1 cellular context compared by ENCODE assay signal in genomic region chr16:2197765-2198164, GRCh38.
TF ChIP-seq lines count a peak whose summit lies in the region.

No MANE protein-coding gene starts in this region.

TF ChIP-seq in GM23338, 12 proteins besides CTCF, POLR2A, EP300 and RAD21 (continued from another document):
- no peak for TF ChIP-seq ZNF462 (CRISPR knock-in tag; IDR thresholded peaks at IDR 0.05)
- no peak for TF ChIP-seq REST (IDR thresholded peaks at IDR 0.05; ENCODE audit: unreplicated experiment)
- TF ChIP-seq STAT1 (IDR thresholded peaks at IDR 0.05; ENCODE audit: unreplicated experiment), result no peak
